ENCODE assay signal across 22 cellular contexts in the genomic region with DNA sequence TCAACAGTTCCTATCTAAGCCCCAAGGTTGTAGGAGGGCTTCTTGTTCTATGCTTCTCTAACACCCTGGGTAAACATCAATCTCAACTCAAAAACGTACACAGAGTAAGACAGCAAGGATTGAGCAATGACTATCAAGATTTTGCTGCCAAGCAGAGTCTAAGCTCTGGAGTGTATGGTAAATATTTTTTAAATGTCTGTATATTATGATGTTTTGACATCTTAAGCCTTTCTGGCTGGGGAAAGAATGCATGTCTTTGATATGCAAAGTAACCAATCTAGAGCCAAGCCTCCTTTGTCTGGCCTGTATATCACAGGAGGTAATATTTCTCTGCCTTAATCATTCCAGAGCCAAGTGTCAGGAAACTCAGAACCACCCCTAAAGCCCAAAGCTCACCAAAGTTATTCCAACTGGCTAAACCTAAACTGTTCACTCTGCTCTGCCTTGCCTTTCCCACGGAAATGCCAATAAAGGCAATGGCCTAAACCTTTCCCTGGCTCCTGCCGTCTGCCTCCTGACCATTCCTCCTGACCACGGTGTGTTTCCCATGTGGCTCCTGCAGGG. TPM values are rescaled to one million over a fixed set of nuclear protein-coding genes. Genes with fewer than 3 reads are reported as not detected.
DNase-seq lines count a peak whose midpoint lies in the region; ATAC-seq and TF ChIP-seq lines count a peak whose summit lies in the region.
"Had no signal": no experiment of that assay in that cellular context is flagged by ENCODE, and none has a peak within 500 bp of the region (broad histone marks: within the 10 kb centered on the region; RNA-seq: fewer than 3 reads in every experiment).

No MANE protein-coding gene starts in this region.

- TF ChIP-seq CTCF in AG10803 (conservative IDR thresholded peaks at IDR 0.05; ENCODE audit: low read length): no peak
- TF ChIP-seq CTCF in lower lobe of right lung (IDR thresholded peaks at IDR 0.05): no peak

- no peaks in the 10 kb centered on the region for H3K27me3 ChIP-seq in MG63
- no peaks in the 10 kb centered on the region for H3K27me3 ChIP-seq in lower lobe of right lung (ENCODE audit: low read depth)
- H3K27me3 ChIP-seq: adrenal gland, ovary, sigmoid colon had no signal

- CTCF ChIA-PET in activated CD4-positive, alpha-beta T cell treated with anti-CD3 and anti-CD28 coated beads for 36 hours (lab: Charles Lee): no interaction called here

- no peaks in the 10 kb centered on the region for H3K4me1 ChIP-seq in lower lobe of right lung
- H3K4me1 ChIP-seq: adrenal gland, sigmoid colon had no signal

- H3K27ac Mint-ChIP-seq in activated CD4-positive, alpha-beta T cell treated with anti-CD3 and anti-CD28 coated beads for 36 hours: no peak overlapping the region
- H3K27ac Mint-ChIP-seq: stimulated activated naive CD8-positive, alpha-beta T cell treated with anti-CD3 and anti-CD28 coated beads, Interleukin-15, amount 100 ng/mL, for 72 hours had no signal

- DNase-seq in AG10803 (ENCODE audit: low read depth) (peak; percentile 72), MG63 (peak; percentile 78), lower lobe of right lung (no peak), GM19238 (ENCODE audit: insufficient read length, low spot score) (no peak), hypothalamus (lab: John Stamatoyannopoulos, UW) (no peak)
- no peak for DNase-seq in activated CD4-positive, alpha-beta T cell treated with anti-CD3 and anti-CD28 coated beads for 36 hours
- DNase-seq: activated CD4-positive, CD25-positive, alpha-beta regulatory T cell treated with anti-CD3 and anti-CD28 coated beads, Interleukin-2, amount 50 U/mL, for 72 hours; adrenal gland; cerebellar nuclear complex; DND-41; effector CD8-positive, alpha-beta T cell; Karpas-422; NCI-H69; ovary; sigmoid colon; stimulated activated naive CD8-positive, alpha-beta T cell treated with anti-CD3 and anti-CD28 coated beads, Interleukin-15, amount 100 ng/mL, for 72 hours; T-helper 9 cell had no signal

- no peak overlapping the region for H3K4me3 ChIP-seq in AG10803 (ENCODE audit: low read length)
- no peak overlapping the region for H3K4me3 ChIP-seq in MG63
- no peak overlapping the region for H3K4me3 ChIP-seq in lower lobe of right lung
- H3K4me3 ChIP-seq: adrenal gland, ovary, sigmoid colon had no signal

- H3K36me3 Mint-ChIP-seq in activated CD4-positive, alpha-beta T cell treated with anti-CD3 and anti-CD28 coated beads for 36 hours (ENCODE audit: low read depth): no peaks in the 10 kb centered on the region

- POLR2A ChIA-PET in activated CD4-positive, alpha-beta T cell treated with anti-CD3 and anti-CD28 coated beads for 36 hours (lab: Charles Lee): no interaction called here

- H3K4me3 Mint-ChIP-seq in activated CD4-positive, alpha-beta T cell treated with anti-CD3 and anti-CD28 coated beads for 36 hours: no peak overlapping the region
- H3K4me3 Mint-ChIP-seq: stimulated activated naive CD8-positive, alpha-beta T cell treated with anti-CD3 and anti-CD28 coated beads, Interleukin-15, amount 100 ng/mL, for 72 hours had no signal

- peak; percentile 50 for ATAC-seq in esophagus mucosa
- peak; percentile 55 to 79 for ATAC-seq in lower lobe of right lung
- no peak for ATAC-seq in activated CD4-positive, alpha-beta T cell treated with anti-CD3 and anti-CD28 coated beads for 36 hours
- no peak for ATAC-seq in HG03565 (IDR thresholded peaks at IDR 0.05; ENCODE audit: unreplicated experiment)
- ATAC-seq: stimulated activated naive CD8-positive, alpha-beta T cell treated with anti-CD3 and anti-CD28 coated beads, Interleukin-15, amount 100 ng/mL, for 72 hours had no signal

- intact Hi-C loops in lower lobe of right lung (cut with DNase I): no loop called here
- intact Hi-C loops in activated CD4-positive, alpha-beta T cell treated with anti-CD3 and anti-CD28 coated beads for 36 hours (cut with DNase I, micrococcal nuclease): no loop called here

- H3K9me3 ChIP-seq in MG63: no peaks in the 10 kb centered on the region; the same call in 1 of the 2 replicates
- no peaks in the 10 kb centered on the region for H3K9me3 ChIP-seq in lower lobe of right lung
- H3K9me3 ChIP-seq: adrenal gland, ovary, sigmoid colon had no signal

- peaks cover 3% of the 10 kb centered on the region for H3K27me3 Mint-ChIP-seq in activated CD4-positive, alpha-beta T cell treated with anti-CD3 and anti-CD28 coated beads for 36 hours
- H3K27me3 Mint-ChIP-seq: stimulated activated naive CD8-positive, alpha-beta T cell treated with anti-CD3 and anti-CD28 coated beads, Interleukin-15, amount 100 ng/mL, for 72 hours had no signal

- peaks cover under 1% of the 10 kb centered on the region for H3K9me3 Mint-ChIP-seq in activated CD4-positive, alpha-beta T cell treated with anti-CD3 and anti-CD28 coated beads for 36 hours (ENCODE audit: low read depth)

- no peak overlapping the region for H3K27ac ChIP-seq in lower lobe of right lung
- H3K27ac ChIP-seq: adrenal gland, ovary, sigmoid colon had no signal

- H3K36me3 ChIP-seq in MG63: no peaks in the 10 kb centered on the region
- no peaks in the 10 kb centered on the region for H3K36me3 ChIP-seq in lower lobe of right lung
- H3K36me3 ChIP-seq: adrenal gland, ovary, sigmoid colon had no signal

- no peaks in the 10 kb centered on the region for H3K4me1 Mint-ChIP-seq in activated CD4-positive, alpha-beta T cell treated with anti-CD3 and anti-CD28 coated beads for 36 hours
- H3K4me1 Mint-ChIP-seq: stimulated activated naive CD8-positive, alpha-beta T cell treated with anti-CD3 and anti-CD28 coated beads, Interleukin-15, amount 100 ng/mL, for 72 hours had no signal

RNA-seq across cellular contexts. Expression of a gene that starts 45.2 kb away (rescaled TPM):
- total RNA-seq in MG63 (2014; rRNA removed; shearing (Covaris generic); ENCODE audit: low replicate concordance): 111 and 199 TPM in 2 replicates
- 28.8 TPM for total RNA-seq in esophagus mucosa
- 46.4 TPM for total RNA-seq in lower lobe of right lung
- total RNA-seq in activated CD4-positive, alpha-beta T cell treated with anti-CD3 and anti-CD28 coated beads for 36 hours: 10 to 100 TPM; 39.1 to 44.2 TPM

RNA-seq across cellular contexts. Expression of a gene that starts 45.4 kb away (rescaled TPM):
- 0.02 and 0.13 TPM in 2 replicates for total RNA-seq in MG63 (2014; rRNA removed; shearing (Covaris generic); ENCODE audit: low replicate concordance)
- not detected for total RNA-seq in esophagus mucosa
- 2.5 TPM for total RNA-seq in lower lobe of right lung
- total RNA-seq in activated CD4-positive, alpha-beta T cell treated with anti-CD3 and anti-CD28 coated beads for 36 hours: under 1 TPM; 0.14 to 0.25 TPM
- total RNA-seq: HT-29, lower leg skin, PC-3 had no signal

Comparison
In these comparisons a context has a peak if more than half of its experiments do, and no peak if none do; other contexts are left out.
1. DNase-seq: peak in AG10803 (single experiment) and MG63 (single experiment); none in lower lobe of right lung (single experiment), activated CD4-positive, alpha-beta T cell treated with anti-CD3 and anti-CD28 coated beads for 36 hours (single experiment), GM19238 (single experiment) and hypothalamus (0 of 51).
2. ATAC-seq: peak in esophagus mucosa (single experiment) and lower lobe of right lung (2 of 2); none in activated CD4-positive, alpha-beta T cell treated with anti-CD3 and anti-CD28 coated beads for 36 hours (single experiment) and HG03565 (single experiment).